Comparison of ENCODE assay signal across 21 cellular contexts in genomic region chr13:37209621-37210020, GRCh38.
A peak's percentile ranks its signal among the peaks of the same experiment; 100 is the strongest.
DNase-seq lines count a peak whose midpoint lies in the region; ATAC-seq and TF ChIP-seq lines count a peak whose summit lies in the region.
"Had no signal": no experiment of that assay in that cellular context is flagged by ENCODE, and none has a peak within 500 bp of the region (broad histone marks: within the 10 kb centered on the region; RNA-seq: fewer than 3 reads in every experiment).

No MANE protein-coding gene starts in this region.

- no peak for TF ChIP-seq POLR2A in NB4 (IDR thresholded peaks at IDR 0.05; ENCODE audit: extremely low read depth, insufficient read length)
- no peak for TF ChIP-seq POLR2A in GM18505 (IDR thresholded peaks at IDR 0.05; ENCODE audit: borderline replicate concordance, extremely low read depth, insufficient read depth, insufficient read length)

- no peak overlapping the region for H3K4me2 ChIP-seq in osteoblast (ENCODE audit: insufficient read depth, low read length)
- no peak overlapping the region for H3K4me2 ChIP-seq in smooth muscle cell
- H3K4me2 ChIP-seq: BLaER1 had no signal

- H3K9me3 ChIP-seq in osteoblast (ENCODE audit: low read depth, low read length): no peaks in the 10 kb centered on the region
- H3K9me3 ChIP-seq in smooth muscle cell (replicated peaks; ENCODE audit: low read depth): no peaks in the 10 kb centered on the region
- H3K9me3 ChIP-seq: BLaER1, SJSA1 had no signal

- H3F3A ChIP-seq in smooth muscle cell (ENCODE audit: low read depth): no peaks in the 10 kb centered on the region

- no peaks in the 10 kb centered on the region for H3K79me2 ChIP-seq in osteoblast (ENCODE audit: insufficient read depth, low read length)
- H3K79me2 ChIP-seq in smooth muscle cell (ENCODE audit: low read depth): no peaks in the 10 kb centered on the region

- H3K36me3 ChIP-seq in osteoblast (ENCODE audit: insufficient read depth, low read length): no peaks in the 10 kb centered on the region
- H3K36me3 ChIP-seq in smooth muscle cell (ENCODE audit: low read depth): no peaks in the 10 kb centered on the region
- H3K36me3 ChIP-seq: BLaER1, SJSA1 had no signal

- no peak overlapping the region for H3K27ac ChIP-seq in osteoblast (ENCODE audit: low read depth, low read length)
- no peak overlapping the region for H3K27ac ChIP-seq in smooth muscle cell (ENCODE audit: low read depth)
- H3K27ac ChIP-seq: BLaER1, SJSA1 had no signal

- peaks cover 18% of the 10 kb centered on the region for H3K4me1 ChIP-seq in osteoblast (ENCODE audit: insufficient read depth, low read length)
- H3K4me1 ChIP-seq in smooth muscle cell (ENCODE audit: low read depth): no peaks in the 10 kb centered on the region
- H3K4me1 ChIP-seq: SJSA1 had no signal

- H4K20me1 ChIP-seq in osteoblast (ENCODE audit: insufficient read depth, low read length) (no peaks in the 10 kb centered on the region), smooth muscle cell (ENCODE audit: low read depth) (no peaks in the 10 kb centered on the region)
- H4K20me1 ChIP-seq: BLaER1 had no signal

- no peak overlapping the region for H3K9ac ChIP-seq in smooth muscle cell (ENCODE audit: low read depth)
- H3K9ac ChIP-seq: BLaER1 had no signal

- TF ChIP-seq CTCF in NB4 (IDR thresholded peaks at IDR 0.05; ENCODE audit: low read depth, low read length) (no peak), osteoblast (IDR thresholded peaks at IDR 0.05; ENCODE audit: extremely low read depth, low read depth, low read length) (no peak), smooth muscle cell (IDR thresholded peaks at IDR 0.05; ENCODE audit: borderline replicate concordance, insufficient read depth, poor library complexity, severe bottlenecking) (no peak)

- H3K27me3 ChIP-seq in osteoblast (ENCODE audit: insufficient read depth, low read length) (no peaks in the 10 kb centered on the region), smooth muscle cell (ENCODE audit: low read depth) (no peaks in the 10 kb centered on the region)
- H3K27me3 ChIP-seq: BLaER1, SJSA1 had no signal

- H3K4me3 ChIP-seq in NB4 (ENCODE audit: low read depth, low read length) (no peak overlapping the region), osteoblast (ENCODE audit: insufficient read depth, low read length) (no peak overlapping the region), smooth muscle cell (no peak overlapping the region)
- H3K4me3 ChIP-seq: BLaER1, SJSA1 had no signal

- peak; percentile 34 for DNase-seq in EL
- peak; percentile 7 for DNase-seq in NB4 (ENCODE audit: low read depth)
- DNase-seq in dermis blood vessel endothelial cell: peak; percentile 11
- peak; percentile 6 for DNase-seq in osteoblast (ENCODE audit: insufficient read length, low spot score, missing footprints)
- DNase-seq in cerebellar cortex (ENCODE audit: low spot score): no peak
- no peak for DNase-seq in activated gamma-delta T cell treated with Interleukin-2 at 50 U/mL for 16 hours
- DNase-seq in smooth muscle cell (lab: John Stamatoyannopoulos, UW; ENCODE audit: unreplicated experiment): no peak
- DNase-seq: CD8-positive, alpha-beta memory T cell; DMS79 treated with DMSO at 0.1 percent for 48 hours; GF-D8; Karpas-422; MM.1S; NCI-H1105; NCI-H1694; NCI-H510A treated with DMSO at 0.1 percent for 48 hours; NCI-H82; PC-3 had no signal

- no peak for ATAC-seq in GM18505 (IDR thresholded peaks at IDR 0.05; ENCODE audit: unreplicated experiment)
- ATAC-seq: HCT116, PC-3 had no signal

- peak overlapping the region; percentile 48 for H2AFZ ChIP-seq in osteoblast (ENCODE audit: low read length)
- H2AFZ ChIP-seq in smooth muscle cell (ENCODE audit: low read depth): no peak overlapping the region

- WGBS in smooth muscle cell (ENCODE audit: low lambda C conversion rate): 76% methylated on average over 4 of the region's 4 CpGs

Comparison
In these comparisons a context has a peak if more than half of its experiments do, and no peak if none do; other contexts are left out.
1. DNase-seq: peak in EL (single experiment), NB4 (single experiment), dermis blood vessel endothelial cell (single experiment) and osteoblast (single experiment); none in cerebellar cortex (single experiment), activated gamma-delta T cell treated with Interleukin-2 at 50 U/mL for 16 hours (single experiment) and smooth muscle cell (single experiment).